In the genomic region with DNA sequence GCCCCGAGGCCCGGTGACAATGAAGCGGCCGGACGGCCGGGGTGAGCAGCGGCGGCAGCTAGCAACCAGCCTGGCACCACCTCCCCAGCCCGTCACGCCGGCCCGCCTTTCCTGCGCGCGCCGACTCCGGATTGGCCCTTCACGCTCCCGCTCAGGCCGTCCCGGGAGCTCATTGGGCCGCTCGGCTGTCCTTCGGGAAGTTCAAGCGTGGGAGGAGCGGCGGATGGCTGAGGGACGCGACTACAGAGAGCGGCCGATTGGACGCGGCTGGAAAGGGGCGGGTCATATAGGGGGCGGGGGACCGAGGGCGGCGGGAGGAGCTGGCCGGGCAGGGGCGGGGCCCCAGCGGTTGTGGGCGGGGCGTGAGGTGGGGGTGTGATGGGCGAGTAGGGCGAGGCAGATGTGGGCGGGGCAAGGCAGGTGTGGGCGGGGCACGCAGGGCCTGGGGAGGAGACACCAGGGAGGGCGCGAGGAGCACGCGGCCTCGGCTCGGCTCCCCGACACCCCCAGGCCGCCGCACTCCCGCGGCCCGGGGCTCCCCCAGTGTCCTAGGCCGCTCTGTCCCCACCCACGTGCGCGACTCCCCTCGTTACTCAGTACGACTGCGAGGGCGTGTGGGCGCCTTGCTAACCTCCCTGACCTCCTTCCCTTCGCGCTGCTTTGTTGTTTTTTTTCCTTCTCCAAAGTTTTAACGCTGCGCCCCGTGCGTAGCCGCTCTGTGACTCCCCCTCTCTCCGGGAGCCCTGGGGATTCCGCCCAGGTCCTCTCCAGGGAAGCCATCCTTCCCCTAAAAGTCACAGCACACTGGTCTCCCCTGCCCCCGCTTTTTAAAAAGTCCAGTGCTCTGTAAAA, we compare ENCODE assay signal across 7 cellular contexts. TPM values are rescaled to one million over a fixed set of nuclear protein-coding genes. Genes with fewer than 3 reads are reported as not detected.
DNase-seq lines count a peak whose midpoint lies in the region; ATAC-seq and TF ChIP-seq lines count a peak whose summit lies in the region.

Gene CEP131 (minus strand): TSS at position 60 of the 852 bp plus-strand sequence. CDS start 2,909 bp downstream, outside the sequence.

- peak within 1 kb of the TSS; percentile 95 for H2AFZ ChIP-seq in hepatocyte

- H3K9me3 ChIP-seq in hepatocyte (ENCODE audit: low read depth), result no peaks in the 10 kb centered on the region

- ATAC-seq in GM18511 (IDR thresholded peaks at IDR 0.05; ENCODE audit: unreplicated experiment) (peak; percentile 92), HG03039 (IDR thresholded peaks at IDR 0.05; ENCODE audit: unreplicated experiment) (peak; percentile 91)

- no peaks in the 10 kb centered on the region for H3K27me3 ChIP-seq in hepatocyte

- TF ChIP-seq CTCF in hepatocyte (IDR thresholded peaks at IDR 0.05; ENCODE audit: poor library complexity), result no peak

- peak within 1 kb of the TSS; percentile 99 for H3K4me2 ChIP-seq in hepatocyte

- H3K36me3 ChIP-seq in hepatocyte (replicated peaks; ENCODE audit: insufficient read depth, low read depth), result no peaks in the 10 kb centered on the region

- DNase-seq in NCI-H2081 (lab: John Stamatoyannopoulos, UW) (peak; percentile 98 to 99), T-helper 9 cell (peak; percentile 100), astrocyte of the hippocampus (ENCODE audit: low read depth, low spot score) (peak; percentile 100), hepatocyte (ENCODE audit: low spot score) (peak; percentile 99), renal cortical epithelial cell (ENCODE audit: low read depth) (peak; percentile 89)

- no peaks in the 10 kb centered on the region for H3K4me1 ChIP-seq in hepatocyte (ENCODE audit: insufficient read depth)

- peak within 1 kb of the TSS; percentile 16 for H3K27ac ChIP-seq in hepatocyte

- H3K4me3 ChIP-seq in hepatocyte, result peak within 1 kb of the TSS; percentile 72

- 3% methylated on average over 37 of the region's 79 CpGs for WGBS in hepatocyte (ENCODE audit: low lambda C conversion rate, missing lambda C conversion rate)

- H4K20me1 ChIP-seq in hepatocyte (ENCODE audit: insufficient read depth, poor library complexity, severe bottlenecking), result no peaks in the 10 kb centered on the region

- H3K9me2 ChIP-seq in hepatocyte (replicated peaks; ENCODE audit: insufficient read depth), result no peaks in the 10 kb centered on the region

- H3K79me2 ChIP-seq in hepatocyte, result peaks cover 7% of the 10 kb centered on the region

RNA-seq across cellular contexts. Expression of gene CEP131, which starts in this region (rescaled TPM):
- total RNA-seq in hepatocyte, result 7.3 and 8.8 TPM in 2 replicates
- 10.1 and 14.7 TPM in 2 replicates for polyA plus RNA-seq in hepatocyte
- 9.6 and 10.7 TPM in 2 replicates for total RNA-seq in renal cortical epithelial cell

Comparison
In these comparisons a context has a peak if more than half of its experiments do, and no peak if none do; other contexts are left out.
1. Peak in every context shown above with its lines: DNase-seq, ATAC-seq, H3K4me3 ChIP-seq and H3K27ac ChIP-seq.